Comparison of ENCODE assay signal across 10 cellular contexts in the genomic region with DNA sequence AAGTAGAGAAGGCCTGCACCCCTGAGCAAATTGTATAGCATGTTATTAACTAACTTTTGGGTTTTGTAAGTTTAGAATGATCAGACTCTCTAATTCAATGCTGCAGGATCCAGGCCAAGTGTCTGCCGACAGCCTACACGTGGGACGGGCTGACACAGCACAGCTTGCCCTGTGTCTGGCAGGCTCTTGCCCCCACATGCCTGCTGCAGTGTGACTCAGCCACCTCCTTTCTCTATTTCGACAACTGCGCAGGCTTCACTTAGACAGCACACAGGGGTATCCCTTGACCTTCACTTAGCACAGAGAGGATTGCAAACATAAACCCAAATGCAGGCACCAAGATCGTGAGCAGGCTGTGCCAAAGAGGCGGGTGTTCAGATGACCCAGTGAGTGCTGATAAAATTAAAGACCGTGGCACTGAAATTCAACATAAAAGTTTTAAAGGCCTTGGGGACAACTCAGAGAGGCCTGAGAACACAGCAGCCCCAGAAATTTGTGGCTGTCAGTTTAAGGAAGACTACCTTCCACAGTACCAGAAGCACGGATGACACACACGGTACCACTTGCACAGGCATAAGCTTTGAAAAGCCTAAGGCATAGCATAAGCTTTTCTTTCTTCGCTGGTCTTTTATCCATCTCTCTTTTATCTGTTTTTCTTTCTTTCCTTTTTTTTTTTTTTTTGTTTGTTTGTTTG. TPM values are rescaled to one million over a fixed set of nuclear protein-coding genes. Genes with fewer than 3 reads are reported as not detected.
DNase-seq lines count a peak whose midpoint lies in the region; ATAC-seq and TF ChIP-seq lines count a peak whose summit lies in the region.
"Had no signal": no experiment of that assay in that cellular context is flagged by ENCODE, and none has a peak within 500 bp of the region (broad histone marks: within the 10 kb centered on the region; RNA-seq: fewer than 3 reads in every experiment).

No MANE protein-coding gene starts in this region.

- peak; percentile 100 for ATAC-seq in RWPE2 (ENCODE audit: low read depth)
- ATAC-seq in aorta (ENCODE audit: low FRiP score), result peak; percentile 27
- ATAC-seq in HG02798 (IDR thresholded peaks at IDR 0.05; ENCODE audit: poor library complexity, unreplicated experiment), result no peak
- ATAC-seq in GM21529 (IDR thresholded peaks at IDR 0.05; ENCODE audit: unreplicated experiment), result no peak

- WGBS in aorta, 2 donors, result 52 to 62% methylated on average over 11 of the region's 11 CpGs

- H3K4me1 ChIP-seq in RWPE2 (ENCODE audit: insufficient read depth, poor library complexity, severe bottlenecking), result peaks cover 11% of the 10 kb centered on the region
- H3K4me1 ChIP-seq in aorta (ENCODE audit: control insufficient read depth in 1 of 2, insufficient read depth in 2 of 2, low read length in 2 of 2), result no peaks in the 10 kb centered on the region

- H3K9me3 ChIP-seq in RWPE2 (ENCODE audit: severe bottlenecking) (no peaks in the 10 kb centered on the region), aorta (ENCODE audit: control insufficient read depth, low read length) (no peaks in the 10 kb centered on the region)
- H3K9me3 ChIP-seq: suprapubic skin had no signal

- no peak overlapping the region for H3K4me3 ChIP-seq in RWPE2 (ENCODE audit: severe bottlenecking)
- H3K4me3 ChIP-seq in fibroblast of villous mesenchyme (ENCODE audit: low read depth, low read length), result no peak overlapping the region
- no peak overlapping the region for H3K4me3 ChIP-seq in aorta (ENCODE audit: low read length in 2 of 2)
- H3K4me3 ChIP-seq: suprapubic skin had no signal

- no peaks in the 10 kb centered on the region for H3K27me3 ChIP-seq in RWPE2 (ENCODE audit: insufficient read depth, poor library complexity, severe bottlenecking)
- no peaks in the 10 kb centered on the region for H3K27me3 ChIP-seq in aorta (ENCODE audit: control insufficient read depth in 1 of 2, insufficient read depth in 2 of 2, low read length in 1 of 2)
- H3K27me3 ChIP-seq: suprapubic skin had no signal

- intact Hi-C loops in aorta (cut with DNase I), result no loop called here

- TF ChIP-seq CTCF in RWPE2 (IDR thresholded peaks at IDR 0.05; ENCODE audit: poor library complexity, severe bottlenecking), result no peak
- TF ChIP-seq CTCF in fibroblast of villous mesenchyme (IDR thresholded peaks at IDR 0.05; ENCODE audit: insufficient read depth, low read depth, low read length), result no peak

- DNase-seq in RWPE2 (ENCODE audit: low spot score), result peak; percentile 77
- DNase-seq in fibroblast of villous mesenchyme (ENCODE audit: low read depth), result peak; percentile 74
- peak; percentile 88 for DNase-seq in myocyte (ENCODE audit: low read depth)
- no peak for DNase-seq in aorta
- DNase-seq in kidney glomerular epithelial cell (lab: John Stamatoyannopoulos, UW), result no peak
- DNase-seq: NCI-H510A had no signal

- H3K36me3 ChIP-seq in RWPE2 (ENCODE audit: low read depth) (no peaks in the 10 kb centered on the region), aorta (ENCODE audit: control insufficient read depth in 1 of 2, insufficient read depth in 2 of 2, low read length in 1 of 2) (no peaks in the 10 kb centered on the region)
- H3K36me3 ChIP-seq: suprapubic skin had no signal

- H3K27ac ChIP-seq in RWPE2 (ENCODE audit: poor library complexity, severe bottlenecking), result no peak overlapping the region
- H3K27ac ChIP-seq in aorta (ENCODE audit: low read depth in 1 of 2, low read length in 2 of 2), result no peak overlapping the region
- H3K27ac ChIP-seq: suprapubic skin had no signal

RNA-seq across cellular contexts. Expression of gene SCN3B, which starts 37.8 kb away (rescaled TPM):
- under 0.01 and 0.43 TPM in 2 replicates for total RNA-seq in fibroblast of villous mesenchyme
- 0.32 and 0.99 TPM in 2 replicates for total RNA-seq in myocyte
- 0.26 TPM for polyA plus RNA-seq in myocyte (2012)
- 1 to 10 TPM in 1 of 2 donors, under 1 TPM in 1; 0.16 to 1.3 TPM for total RNA-seq in aorta
- under 1 TPM in 1 of 2 donors, not detected in 1; 0.08 TPM for polyA plus RNA-seq in aorta
- total RNA-seq: activated CD8-positive, alpha-beta memory T cell treated with anti-CD3 and anti-CD28 coated beads for 36 hours had no signal

Comparison
In these comparisons a context has a peak if more than half of its experiments do, and no peak if none do; other contexts are left out.
1. ATAC-seq: peak in RWPE2 (single experiment) and aorta (single experiment); none in HG02798 (single experiment) and GM21529 (single experiment).
2. DNase-seq: peak in RWPE2 (single experiment), fibroblast of villous mesenchyme (single experiment) and myocyte (single experiment); none in aorta (0 of 2) and kidney glomerular epithelial cell (single experiment).